ENCODE assay signal across 19 cellular contexts in genomic region chrX:148161661-148162060, GRCh38.
A peak's percentile ranks its signal among the peaks of the same experiment; 100 is the strongest.
DNase-seq lines count a peak whose midpoint lies in the region; ATAC-seq and TF ChIP-seq lines count a peak whose summit lies in the region.
"Had no signal": no experiment of that assay in that cellular context is flagged by ENCODE, and none has a peak within 500 bp of the region (broad histone marks: within the 10 kb centered on the region; RNA-seq: fewer than 3 reads in every experiment).

No MANE protein-coding gene starts in this region.

- ATAC-seq in activated naive CD4-positive, alpha-beta T cell treated with anti-CD3 and anti-CD28 coated beads, Interleukin-2, amount 50 U/mL, for 72 hours: no peak
- no peak for ATAC-seq in HG03432 (IDR thresholded peaks at IDR 0.05; ENCODE audit: unreplicated experiment)
- no peak for ATAC-seq in lower lobe of right lung
- ATAC-seq: A549; CD8-positive, alpha-beta T cell had no signal

- no peak for TF ChIP-seq CTCF in lower lobe of right lung (IDR thresholded peaks at IDR 0.05)

- no peaks in the 10 kb centered on the region for H3K27me3 ChIP-seq in lower lobe of right lung (ENCODE audit: low read depth)
- H3K27me3 ChIP-seq: BLaER1 treated with 17β-estradiol and CSF1 and Interleukin-3, amounts not matched to agents 10 nM and 100 nM had no signal

- H3K4me3 Mint-ChIP-seq in activated naive CD4-positive, alpha-beta T cell treated with anti-CD3 and anti-CD28 coated beads, Interleukin-2, amount 50 U/mL, for 24 hours: peak overlapping the region; percentile 2
- H3K4me3 Mint-ChIP-seq: B cell; CD8-positive, alpha-beta T cell; H9 had no signal

- H3K9me3 Mint-ChIP-seq in activated naive CD4-positive, alpha-beta T cell treated with anti-CD3 and anti-CD28 coated beads, Interleukin-2, amount 50 U/mL, for 24 hours: no peaks in the 10 kb centered on the region
- no peaks in the 10 kb centered on the region for H3K9me3 Mint-ChIP-seq in activated naive CD4-positive, alpha-beta T cell treated with anti-CD3 and anti-CD28 coated beads, Interleukin-2, amount 50 U/mL, for 72 hours
- H3K9me3 Mint-ChIP-seq: CD8-positive, alpha-beta T cell had no signal

- H3K27ac ChIP-seq in lower lobe of right lung: no peak overlapping the region
- H3K27ac ChIP-seq: 22Rv1; A549; BLaER1 treated with 17β-estradiol and CSF1 and Interleukin-3, amounts not matched to agents 10 nM and 100 nM; HL-60 had no signal

- H3K36me3 ChIP-seq in lower lobe of right lung: no peaks in the 10 kb centered on the region
- H3K36me3 ChIP-seq: BLaER1 treated with 17β-estradiol and CSF1 and Interleukin-3, amounts not matched to agents 10 nM and 100 nM had no signal

- H3K27me3 Mint-ChIP-seq in activated naive CD4-positive, alpha-beta T cell treated with anti-CD3 and anti-CD28 coated beads, Interleukin-2, amount 50 U/mL, for 24 hours: no peaks in the 10 kb centered on the region

- intact Hi-C loops in lower lobe of right lung (cut with DNase I): no loop called here

- H3K36me3 Mint-ChIP-seq in activated naive CD4-positive, alpha-beta T cell treated with anti-CD3 and anti-CD28 coated beads, Interleukin-2, amount 50 U/mL, for 24 hours: no peaks in the 10 kb centered on the region
- H3K36me3 Mint-ChIP-seq in activated naive CD4-positive, alpha-beta T cell treated with anti-CD3 and anti-CD28 coated beads, Interleukin-2, amount 50 U/mL, for 72 hours: no peaks in the 10 kb centered on the region
- H3K36me3 Mint-ChIP-seq: CD8-positive, alpha-beta T cell had no signal

- peaks cover 3% of the 10 kb centered on the region for H3K4me1 Mint-ChIP-seq in activated naive CD4-positive, alpha-beta T cell treated with anti-CD3 and anti-CD28 coated beads, Interleukin-2, amount 50 U/mL, for 24 hours
- H3K4me1 Mint-ChIP-seq: B cell had no signal

- H3K4me1 ChIP-seq in lower lobe of right lung: no peaks in the 10 kb centered on the region
- H3K4me1 ChIP-seq: A549; BLaER1 treated with 17β-estradiol and CSF1 and Interleukin-3, amounts not matched to agents 10 nM and 100 nM had no signal

- H3K27ac Mint-ChIP-seq in activated naive CD4-positive, alpha-beta T cell treated with anti-CD3 and anti-CD28 coated beads, Interleukin-2, amount 50 U/mL, for 24 hours: no peak overlapping the region
- no peak overlapping the region for H3K27ac Mint-ChIP-seq in activated naive CD4-positive, alpha-beta T cell treated with anti-CD3 and anti-CD28 coated beads, Interleukin-2, amount 50 U/mL, for 72 hours
- H3K27ac Mint-ChIP-seq: B cell; CD8-positive, alpha-beta T cell; H9 had no signal

- no peaks in the 10 kb centered on the region for H3K9me3 ChIP-seq in lower lobe of right lung
- H3K9me3 ChIP-seq: A549 had no signal

- no peak for DNase-seq in activated naive CD4-positive, alpha-beta T cell treated with anti-CD3 and anti-CD28 coated beads, Interleukin-2, amount 50 U/mL, for 72 hours (ENCODE audit: low spot score in 2 of 2)
- DNase-seq in NCI-H2171 (lab: John Stamatoyannopoulos, UW) (peak; percentile 6), NCI-H524 treated with DMSO at 0.1 percent for 48 hours (lab: John Stamatoyannopoulos, UW) (peak; percentile 79), lower lobe of right lung (no peak), DMS114 treated with DMSO at 0.1 percent for 48 hours (lab: John Stamatoyannopoulos, UW; ENCODE audit: unreplicated experiment) (no peak)
- no peak for DNase-seq in activated effector memory CD4-positive, alpha-beta T cell treated with Interleukin-2 at 50 U/mL for 16 hours
- DNase-seq: Calu3; CD8-positive, alpha-beta T cell; DMS153; DMS79; GF-D8; H9 had no signal

- H3K4me3 ChIP-seq in lower lobe of right lung: no peak overlapping the region
- H3K4me3 ChIP-seq: A549; BLaER1 treated with 17β-estradiol and CSF1 and Interleukin-3, amounts not matched to agents 10 nM and 100 nM had no signal

Comparison
In these comparisons a context has a peak if more than half of its experiments do, and no peak if none do; other contexts are left out.
1. DNase-seq: peak in NCI-H2171 (single experiment) and NCI-H524 treated with DMSO at 0.1 percent for 48 hours (single experiment); none in activated naive CD4-positive, alpha-beta T cell treated with anti-CD3 and anti-CD28 coated beads, Interleukin-2, amount 50 U/mL, for 72 hours (0 of 2), lower lobe of right lung (single experiment), DMS114 treated with DMSO at 0.1 percent for 48 hours (single experiment) and activated effector memory CD4-positive, alpha-beta T cell treated with Interleukin-2 at 50 U/mL for 16 hours (single experiment).